ENCODE assay signal across 21 cellular contexts in the genomic region with DNA sequence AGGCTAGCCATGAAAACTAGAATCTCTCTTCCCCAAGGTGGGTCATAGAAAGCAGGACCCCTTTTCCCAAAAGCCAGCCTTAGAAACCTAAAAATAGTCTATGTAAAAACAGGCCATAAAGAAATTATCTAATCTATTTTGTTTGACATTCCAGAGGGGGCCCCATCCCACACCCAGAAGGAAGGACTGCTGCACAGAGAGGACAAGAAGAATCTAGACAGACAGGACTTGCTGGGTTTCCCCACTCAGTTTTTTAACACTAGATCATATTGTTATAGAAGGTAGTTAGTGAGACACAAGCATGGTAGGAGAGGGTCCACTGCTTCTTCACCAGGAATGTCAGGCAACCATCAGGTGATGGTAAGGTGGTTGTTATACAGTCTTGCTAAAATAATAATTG.
A peak's percentile ranks its signal among the peaks of the same experiment; 100 is the strongest.
DNase-seq lines count a peak whose midpoint lies in the region; ATAC-seq and TF ChIP-seq lines count a peak whose summit lies in the region.
"Had no signal": no experiment of that assay in that cellular context is flagged by ENCODE, and none has a peak within 500 bp of the region (broad histone marks: within the 10 kb centered on the region; RNA-seq: fewer than 3 reads in every experiment).

No MANE protein-coding gene starts in this region.

- H3K9me3 Mint-ChIP-seq in type B pancreatic cell: peaks cover 9% of the 10 kb centered on the region
- H3K9me3 Mint-ChIP-seq: CD8-positive, alpha-beta T cell had no signal

- peak overlapping the region; percentile 66 for H3K4me3 Mint-ChIP-seq in type B pancreatic cell
- H3K4me3 Mint-ChIP-seq: B cell; CD4-positive, CD25-positive, alpha-beta regulatory T cell; CD8-positive, alpha-beta T cell; H9 had no signal

- H3K36me3 ChIP-seq in cardiac muscle cell (no peaks in the 10 kb centered on the region), hepatocyte (replicated peaks; ENCODE audit: insufficient read depth, low read depth) (no peaks in the 10 kb centered on the region), trophoblast cell (ENCODE audit: control insufficient read depth in 1 of 2, insufficient read depth in 2 of 2, low read length in 2 of 2) (no peaks in the 10 kb centered on the region), sigmoid colon (no peaks in the 10 kb centered on the region)
- H3K36me3 ChIP-seq: BLaER1 had no signal

- H3K4me1 ChIP-seq in cardiac muscle cell (ENCODE audit: low read depth): peaks cover 23% of the 10 kb centered on the region
- H3K4me1 ChIP-seq in right cardiac atrium (ENCODE audit: control insufficient read depth, insufficient read depth, low read length): peaks cover 2% of the 10 kb centered on the region
- H3K4me1 ChIP-seq in hepatocyte (ENCODE audit: insufficient read depth): peaks cover 19% of the 10 kb centered on the region
- peaks cover 8 to 9% of the 10 kb centered on the region in 2 experiments for H3K4me1 ChIP-seq in trophoblast cell (ENCODE audit: control insufficient read depth in 1 of 2, insufficient read depth in 2 of 2, low read length in 2 of 2)
- H3K4me1 ChIP-seq in sigmoid colon: no peaks in the 10 kb centered on the region
- H3K4me1 ChIP-seq: BLaER1 had no signal

- H3K9me2 ChIP-seq in hepatocyte (replicated peaks; ENCODE audit: insufficient read depth): no peaks in the 10 kb centered on the region

- H3K36me3 Mint-ChIP-seq in type B pancreatic cell: peaks cover 3% of the 10 kb centered on the region
- H3K36me3 Mint-ChIP-seq: CD4-positive, CD25-positive, alpha-beta regulatory T cell; CD8-positive, alpha-beta T cell had no signal

- no peak for TF ChIP-seq POLR2A in sigmoid colon (IDR thresholded peaks at IDR 0.05)

- DNase-seq in cardiac muscle cell (ENCODE audit: low read depth in 1 of 2, low spot score in 1 of 2): no peak
- DNase-seq in right cardiac atrium: no peak
- peak; percentile 11 for DNase-seq in hepatocyte (ENCODE audit: low spot score)
- DNase-seq in trophoblast cell: no peak
- no peak for DNase-seq in type B pancreatic cell (ENCODE audit: extremely low spot score, unreplicated experiment)
- DNase-seq in sigmoid colon: no peak
- DNase-seq in GM03348 (ENCODE audit: low spot score): no peak
- no peak for DNase-seq in NCI-H187 (lab: John Stamatoyannopoulos, UW)
- DNase-seq: CD4-positive, CD25-positive, alpha-beta regulatory T cell; CD8-positive, alpha-beta T cell; DMS 273 treated with DMSO at 0.1 percent for 48 hours; DMS79; EL; GF-D8; GM23248; H9 had no signal

- no peak overlapping the region for H3K4ac ChIP-seq in trophoblast cell (ENCODE audit: low read depth, low read length)

- TF ChIP-seq EP300 in sigmoid colon (IDR thresholded peaks at IDR 0.05): no peak

- no peak overlapping the region for H3K4me3 ChIP-seq in cardiac muscle cell
- H3K4me3 ChIP-seq in right cardiac atrium (ENCODE audit: low read length): no peak overlapping the region
- no peak overlapping the region for H3K4me3 ChIP-seq in hepatocyte
- H3K4me3 ChIP-seq in trophoblast cell (ENCODE audit: low read depth, low read length): no peak overlapping the region
- no peak overlapping the region for H3K4me3 ChIP-seq in sigmoid colon
- H3K4me3 ChIP-seq: BLaER1, GM23248 had no signal

- no peaks in the 10 kb centered on the region for H4K20me1 ChIP-seq in hepatocyte (ENCODE audit: insufficient read depth, poor library complexity, severe bottlenecking)
- H4K20me1 ChIP-seq: BLaER1 had no signal

- H3K27ac ChIP-seq in cardiac muscle cell (peak overlapping the region; percentile 72), right cardiac atrium (ENCODE audit: low read length) (no peak overlapping the region), hepatocyte (peak overlapping the region; percentile 76), trophoblast cell (ENCODE audit: low read depth, low read length) (peak overlapping the region; percentile 60), sigmoid colon (no peak overlapping the region)
- H3K27ac ChIP-seq: 22Rv1, BLaER1, C4-2B, GM23248 had no signal

- peak overlapping the region; percentile 80 for H4K91ac ChIP-seq in trophoblast cell (ENCODE audit: low read depth, low read length)

- H2BK12ac ChIP-seq in trophoblast cell (ENCODE audit: low read length): no peak overlapping the region

- TF ChIP-seq CTCF in cardiac muscle cell (IDR thresholded peaks at IDR 0.05; ENCODE audit: low read depth, low read length): no peak
- no peak for TF ChIP-seq CTCF in hepatocyte (IDR thresholded peaks at IDR 0.05; ENCODE audit: poor library complexity)
- TF ChIP-seq CTCF in type B pancreatic cell (conservative IDR thresholded peaks at IDR 0.05): no peak
- no peak for TF ChIP-seq CTCF in sigmoid colon (IDR thresholded peaks at IDR 0.05)

- H3K9me3 ChIP-seq in cardiac muscle cell (ENCODE audit: low read depth): no peaks in the 10 kb centered on the region
- H3K9me3 ChIP-seq in right cardiac atrium (ENCODE audit: control insufficient read depth, low read length): no peaks in the 10 kb centered on the region
- no peaks in the 10 kb centered on the region for H3K9me3 ChIP-seq in hepatocyte (ENCODE audit: low read depth)
- H3K9me3 ChIP-seq in trophoblast cell (ENCODE audit: insufficient read depth, low read depth, low read length): no peaks in the 10 kb centered on the region
- H3K9me3 ChIP-seq in sigmoid colon: no peaks in the 10 kb centered on the region
- H3K9me3 ChIP-seq: BLaER1 had no signal

- H3K4me1 Mint-ChIP-seq in type B pancreatic cell (ENCODE audit: unreplicated experiment): peaks cover 17% of the 10 kb centered on the region
- H3K4me1 Mint-ChIP-seq: B cell; CD4-positive, CD25-positive, alpha-beta regulatory T cell had no signal

- H3K79me2 ChIP-seq in hepatocyte (no peaks in the 10 kb centered on the region), trophoblast cell (ENCODE audit: control insufficient read depth, insufficient read depth, low read length, poor library complexity) (no peaks in the 10 kb centered on the region)

- H2AFZ ChIP-seq in hepatocyte: no peak overlapping the region
- peak overlapping the region; percentile 28 for H2AFZ ChIP-seq in trophoblast cell (ENCODE audit: insufficient read depth, low read length, poor library complexity)
- H2AFZ ChIP-seq: GM23248 had no signal

- H3K14ac ChIP-seq in trophoblast cell (ENCODE audit: low read length): peak overlapping the region; percentile 51

- no peaks in the 10 kb centered on the region for H3K79me1 ChIP-seq in trophoblast cell (ENCODE audit: low read length)

- peak overlapping the region; percentile 76 for H2BK120ac ChIP-seq in trophoblast cell (ENCODE audit: insufficient read depth, low read length, poor library complexity)

- H3K18ac ChIP-seq in trophoblast cell (ENCODE audit: low read length): peak overlapping the region; percentile 65

- no peak overlapping the region for H4K12ac ChIP-seq in trophoblast cell (ENCODE audit: low read depth, low read length)

- peak overlapping the region; percentile 42 for H3K4me2 ChIP-seq in hepatocyte
- no peak overlapping the region for H3K4me2 ChIP-seq in trophoblast cell (ENCODE audit: low read length)
- H3K4me2 ChIP-seq: BLaER1 had no signal

- peak overlapping the region; percentile 91 for H2BK5ac ChIP-seq in trophoblast cell (ENCODE audit: low read depth, low read length, poor library complexity)

- no peaks in the 10 kb centered on the region for H3K27me3 Mint-ChIP-seq in type B pancreatic cell
- H3K27me3 Mint-ChIP-seq: B cell; CD4-positive, CD25-positive, alpha-beta regulatory T cell had no signal

- no peak overlapping the region for H3K9ac ChIP-seq in trophoblast cell (ENCODE audit: low read length)
- H3K9ac ChIP-seq: BLaER1, GM23248 had no signal

- H3K27me3 ChIP-seq in cardiac muscle cell (no peaks in the 10 kb centered on the region), right cardiac atrium (ENCODE audit: control insufficient read depth, insufficient read depth) (no peaks in the 10 kb centered on the region), hepatocyte (no peaks in the 10 kb centered on the region), trophoblast cell (ENCODE audit: insufficient read depth, low read length) (no peaks in the 10 kb centered on the region), sigmoid colon (no peaks in the 10 kb centered on the region)
- H3K27me3 ChIP-seq: BLaER1 had no signal

- peak overlapping the region; percentile 47 for H4K8ac ChIP-seq in trophoblast cell (ENCODE audit: low read depth, low read length)

- intact Hi-C loops in right cardiac atrium (cut with DNase I): no loop called here
- intact Hi-C loops in sigmoid colon (cut with DNase I): no loop called here

- ATAC-seq in right cardiac atrium: no peak
- ATAC-seq: CD8-positive, alpha-beta T cell; HCT116 had no signal

- no peak overlapping the region for H3K23ac ChIP-seq in trophoblast cell (ENCODE audit: low read length)

- H2AK5ac ChIP-seq in trophoblast cell (ENCODE audit: low read length): no peak overlapping the region

- H3K27ac Mint-ChIP-seq in type B pancreatic cell: peak overlapping the region; percentile 86
- H3K27ac Mint-ChIP-seq: B cell; CD4-positive, CD25-positive, alpha-beta regulatory T cell; CD8-positive, alpha-beta T cell; H9 had no signal

Comparison
In these comparisons a context has a peak if more than half of its experiments do, and no peak if none do; other contexts are left out.
1. H3K27ac ChIP-seq: peak in cardiac muscle cell (single experiment), hepatocyte (single experiment) and trophoblast cell (single experiment); none in right cardiac atrium (single experiment) and sigmoid colon (0 of 4).